ENCODE assay signal across 8 cellular contexts in genomic region chr19:57362419-57362818, GRCh38. TPM values are rescaled to one million over a fixed set of nuclear protein-coding genes. Genes with fewer than 3 reads are reported as not detected.
DNase-seq lines count a peak whose midpoint lies in the region; ATAC-seq and TF ChIP-seq lines count a peak whose summit lies in the region.

No MANE protein-coding gene starts in this region.

- peak overlapping the region; percentile 100 for H2AFZ ChIP-seq in fibroblast of lung (ENCODE audit: low read length)

- H3K27ac Mint-ChIP-seq in T-cell: peak overlapping the region; percentile 94 to 97

- H3K4me2 ChIP-seq in fibroblast of lung (ENCODE audit: extremely low read depth, insufficient read depth, low read length): peak overlapping the region; percentile 94

- CTCF ChIA-PET in T-cell (lab: Charles Lee): no interaction called here

- ATAC-seq in T-cell (replicated peaks in 1 of 4): no peak
- no peak for ATAC-seq in HG02571 (IDR thresholded peaks at IDR 0.05; ENCODE audit: unreplicated experiment)
- no peak for ATAC-seq in HG03521 (IDR thresholded peaks at IDR 0.05; ENCODE audit: unreplicated experiment)

- peaks cover 12% of the 10 kb centered on the region for H3K79me2 ChIP-seq in fibroblast of lung (ENCODE audit: control insufficient read depth, insufficient read depth, low read length)

- H3K4me3 ChIP-seq in GM12864 (ENCODE audit: low read depth, low read length) (peak overlapping the region; percentile 65; the same call in 1 of the 2 replicates), fibroblast of lung (replicated peaks in 1 of 4; ENCODE audit: control extremely low read depth in 1 of 4, insufficient read depth in 1 of 4, low read depth in 3 of 4, low read length in 4 of 4) (peak overlapping the region; percentile 58 to 92 (median 72)), rectal smooth muscle tissue (ENCODE audit: low read length) (peak overlapping the region; percentile 39)

- H3K27ac ChIP-seq in fibroblast of lung (ENCODE audit: insufficient read depth, low read length): peak overlapping the region; percentile 88
- H3K27ac ChIP-seq in rectal smooth muscle tissue (ENCODE audit: low read depth, low read length): peak overlapping the region; percentile 79

- no peaks in the 10 kb centered on the region for H3K9me3 ChIP-seq in fibroblast of lung (ENCODE audit: control insufficient read depth, insufficient read depth, low read depth, low read length)

- no peaks in the 10 kb centered on the region for H4K20me1 ChIP-seq in fibroblast of lung (ENCODE audit: control insufficient read depth, extremely low read depth, insufficient read depth, low read length)

- peaks cover 7 to 37% (median 34%) of the 10 kb centered on the region in 3 donors for H3K9me3 Mint-ChIP-seq in T-cell

- no peak for TF ChIP-seq CTCF in GM12864 (IDR thresholded peaks at IDR 0.05; ENCODE audit: low read depth, low read length, missing control alignments)
- no peak for TF ChIP-seq CTCF in fibroblast of lung (conservative IDR thresholded peaks at IDR 0.05 in 1 of 2, IDR thresholded peaks at IDR 0.05 in 1 of 2; ENCODE audit: low read depth in 1 of 2, low read length in 2 of 2)

- H3K9ac ChIP-seq in fibroblast of lung (ENCODE audit: insufficient read depth, low read length): peak overlapping the region; percentile 58
- H3K9ac ChIP-seq in rectal smooth muscle tissue (ENCODE audit: low read length): no peak overlapping the region

- peaks cover 15 to 20% (median 15%) of the 10 kb centered on the region in 3 donors for H3K4me1 Mint-ChIP-seq in T-cell

- POLR2A ChIA-PET in T-cell (lab: Charles Lee): interaction anchor here in 1 of 2 donors (1.2 kb wide), 1 partner anchor 27 kb away, joined by 4 read pairs; no protein-coding TSS in a partner anchor

- H3K36me3 ChIP-seq in fibroblast of lung (ENCODE audit: control insufficient read depth, insufficient read depth, low read length): peaks cover under 1% of the 10 kb centered on the region
- peaks cover 2% of the 10 kb centered on the region for H3K36me3 ChIP-seq in rectal smooth muscle tissue (ENCODE audit: control insufficient read depth, insufficient read depth, low read length)

- DNase-seq in GM12864 (ENCODE audit: low read depth) (no peak), T-cell (no peak), fibroblast of lung (ENCODE audit: low read depth in 2 of 2) (no peak), globus pallidus (ENCODE audit: low spot score) (no peak)
- no peak for DNase-seq in activated T-cell treated with anti-CD3 and anti-CD28 coated beads, Interleukin-2, amount 50 U/mL, for 48 hours

- peak overlapping the region; percentile 87 to 94 (median 93) for H3K4me3 Mint-ChIP-seq in T-cell

- H3K27me3 ChIP-seq in fibroblast of lung (ENCODE audit: control insufficient read depth, insufficient read depth, low read length) (no peaks in the 10 kb centered on the region), rectal smooth muscle tissue (ENCODE audit: control insufficient read depth, insufficient read depth, low read length) (no peaks in the 10 kb centered on the region)

- H3K27me3 Mint-ChIP-seq in T-cell: peaks cover 0 to 4% of the 10 kb centered on the region in 2 donors

- H3K36me3 Mint-ChIP-seq in T-cell: peaks cover 49% of the 10 kb centered on the region

- H3K4me1 ChIP-seq in fibroblast of lung (ENCODE audit: control insufficient read depth, extremely low read depth, insufficient read depth, low read length) (peaks cover 3% of the 10 kb centered on the region), rectal smooth muscle tissue (ENCODE audit: control insufficient read depth, insufficient read depth, low read length) (no peaks in the 10 kb centered on the region)

RNA-seq across cellular contexts. Expression of gene TRAPPC2B, which starts 0.9 kb away (rescaled TPM):
- total RNA-seq in T-cell (10 to 100 TPM in 2 of 5 donors, 1 to 10 TPM in 3; 7.1 to 11.4 (median 9.6) TPM), fibroblast of lung (9.8 and 13.4 TPM in 2 replicates)
- 14.0 and 16.5 TPM in 2 replicates for polyA plus RNA-seq in fibroblast of lung
- 15.5 and 17.8 TPM in 2 replicates for polyA plus RNA-seq in fibroblast of lung (2012)
- 3.7 and 7.0 TPM in 2 replicates for polyA minus RNA-seq in fibroblast of lung (ENCODE audit: low replicate concordance)

RNA-seq across cellular contexts. Expression of gene ZNF547, which starts 0.9 kb away (rescaled TPM):
- 1 to 10 TPM in 3 of 5 donors, under 1 TPM in 2; 0.77 to 4.8 (median 3.5) TPM for total RNA-seq in T-cell
- total RNA-seq in fibroblast of lung: 4.6 and 6.1 TPM in 2 replicates
- 1.8 and 2.7 TPM in 2 replicates for polyA plus RNA-seq in fibroblast of lung
- polyA plus RNA-seq in fibroblast of lung (2012): 1.6 and 1.8 TPM in 2 replicates
- 3.0 TPM in 1 of 2 replicates, not detected in the other for polyA minus RNA-seq in fibroblast of lung (ENCODE audit: low replicate concordance)

RNA-seq across cellular contexts. Expression of gene ZNF304, which starts 11.3 kb away (rescaled TPM):
- 10 to 100 TPM in 3 of 5 donors, 1 to 10 TPM in 2; 7.1 to 14.3 (median 11.8) TPM for total RNA-seq in T-cell
- total RNA-seq in fibroblast of lung: 11.6 and 13.7 TPM in 2 replicates
- 6.2 and 7.3 TPM in 2 replicates for polyA plus RNA-seq in fibroblast of lung
- polyA plus RNA-seq in fibroblast of lung (2012): 4.8 and 5.3 TPM in 2 replicates
- polyA minus RNA-seq in fibroblast of lung (ENCODE audit: low replicate concordance): 6.5 and 7.8 TPM in 2 replicates

RNA-seq across cellular contexts. Expression of gene ZNF548, which starts 27.2 kb away (rescaled TPM):
- total RNA-seq in T-cell (100 to 1,000 TPM in 2 of 5 donors, 10 to 100 TPM in 3; 57.3 to 110 (median 82.8) TPM), fibroblast of lung (21.1 and 23.9 TPM in 2 replicates)
- 8.8 and 12.0 TPM in 2 replicates for polyA plus RNA-seq in fibroblast of lung
- 4.2 and 5.7 TPM in 2 replicates for polyA plus RNA-seq in fibroblast of lung (2012)
- polyA minus RNA-seq in fibroblast of lung (ENCODE audit: low replicate concordance): 17.6 and 21.5 TPM in 2 replicates

RNA-seq across cellular contexts. Expression of gene ZNF543, which starts 42.1 kb away (rescaled TPM):
- total RNA-seq in T-cell: 10 to 100 TPM in 1 of 5 donors, 1 to 10 TPM in 4; 3.9 to 11.1 (median 7.9) TPM
- total RNA-seq in fibroblast of lung: 10.5 and 12.9 TPM in 2 replicates
- polyA plus RNA-seq in fibroblast of lung: 2.8 and 3.0 TPM in 2 replicates
- 1.5 TPM in 2 replicates for polyA plus RNA-seq in fibroblast of lung (2012)
- polyA minus RNA-seq in fibroblast of lung (ENCODE audit: low replicate concordance): 2.4 and 4.1 TPM in 2 replicates
